8 cellular contexts compared by ENCODE assay signal in the genomic region with DNA sequence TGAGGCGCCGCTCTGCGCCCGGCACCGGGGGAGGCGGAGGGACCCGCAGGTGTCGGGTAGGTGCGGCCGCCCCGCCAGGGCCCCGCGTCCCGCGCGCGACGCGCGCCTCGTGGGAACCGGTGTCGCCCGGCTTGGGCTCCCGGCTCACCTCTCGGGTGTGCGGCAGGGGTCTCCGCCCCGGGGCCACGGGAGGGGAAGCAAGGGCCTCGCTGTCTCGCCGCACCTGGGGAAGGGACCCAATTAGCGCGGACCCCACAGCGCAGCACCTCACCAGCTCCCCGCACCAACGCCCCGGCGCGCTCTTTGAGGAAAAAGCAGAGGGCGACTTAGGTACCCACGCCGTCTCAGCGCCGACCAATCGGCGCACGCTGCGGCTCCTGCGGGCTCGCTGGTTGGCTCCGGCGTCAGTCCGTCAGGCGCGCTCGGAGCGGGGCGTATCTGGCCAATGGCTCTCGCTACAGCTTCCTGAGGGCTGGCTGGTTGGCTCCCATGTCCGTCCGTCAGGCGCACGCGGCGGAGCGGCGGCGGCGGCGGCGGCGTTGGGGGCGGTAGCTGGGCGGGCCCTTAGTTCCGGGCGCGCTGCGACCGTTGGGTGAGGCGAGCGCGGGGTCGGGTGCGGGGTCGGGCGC. TPM values are rescaled to one million over a fixed set of nuclear protein-coding genes. Genes with fewer than 3 reads are reported as not detected.
DNase-seq lines count a peak whose midpoint lies in the region; TF ChIP-seq lines count a peak whose summit lies in the region.

A gene with protein sequence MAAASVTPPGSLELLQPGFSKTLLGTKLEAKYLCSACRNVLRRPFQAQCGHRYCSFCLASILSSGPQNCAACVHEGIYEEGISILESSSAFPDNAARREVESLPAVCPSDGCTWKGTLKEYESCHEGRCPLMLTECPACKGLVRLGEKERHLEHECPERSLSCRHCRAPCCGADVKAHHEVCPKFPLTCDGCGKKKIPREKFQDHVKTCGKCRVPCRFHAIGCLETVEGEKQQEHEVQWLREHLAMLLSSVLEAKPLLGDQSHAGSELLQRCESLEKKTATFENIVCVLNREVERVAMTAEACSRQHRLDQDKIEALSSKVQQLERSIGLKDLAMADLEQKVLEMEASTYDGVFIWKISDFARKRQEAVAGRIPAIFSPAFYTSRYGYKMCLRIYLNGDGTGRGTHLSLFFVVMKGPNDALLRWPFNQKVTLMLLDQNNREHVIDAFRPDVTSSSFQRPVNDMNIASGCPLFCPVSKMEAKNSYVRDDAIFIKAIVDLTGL (plus strand): TSS at position 567 of the 629 bp plus-strand sequence. CDS start 12,225 bp downstream, outside the sequence.

- CTCF ChIA-PET in activated naive CD4-positive, alpha-beta T cell treated with anti-CD3 and anti-CD28 coated beads for 36 hours (lab: Charles Lee): no interaction called here

- H3K27ac Mint-ChIP-seq in HFFc6: peak within 1 kb of the TSS; percentile 77
- peak within 1 kb of the TSS; percentile 89 for H3K27ac Mint-ChIP-seq in activated naive CD4-positive, alpha-beta T cell treated with anti-CD3 and anti-CD28 coated beads for 36 hours

- intact Hi-C loops in activated naive CD4-positive, alpha-beta T cell treated with anti-CD3 and anti-CD28 coated beads for 36 hours (cut with micrococcal nuclease): loop anchor here (1.0 to 10.0 kb wide), 8 partner anchors 16 to 981 kb away; a partner anchor contains a TSS

- H3K36me3 Mint-ChIP-seq in HFFc6 (ENCODE audit: low read depth): no peaks in the 10 kb centered on the region
- peaks cover 19% of the 10 kb centered on the region for H3K36me3 Mint-ChIP-seq in activated naive CD4-positive, alpha-beta T cell treated with anti-CD3 and anti-CD28 coated beads for 36 hours (ENCODE audit: low read depth)

- H3K4me3 Mint-ChIP-seq in HFFc6: peak within 1 kb of the TSS; percentile 93
- peak within 1 kb of the TSS; percentile 98 for H3K4me3 Mint-ChIP-seq in activated naive CD4-positive, alpha-beta T cell treated with anti-CD3 and anti-CD28 coated beads for 36 hours

- DNase-seq in GM04504 (ENCODE audit: low read depth) (peak; percentile 98), HFFc6 (peak; percentile 100), NB4 (ENCODE audit: low read depth) (peak; percentile 99), SK-N-DZ (ENCODE audit: low spot score) (peak; percentile 98), germinal center (ENCODE audit: low spot score) (peak; percentile 100), non-pigmented ciliary epithelial cell (ENCODE audit: low read depth) (peak; percentile 97), superior temporal gyrus (ENCODE audit: extremely low spot score) (peak; percentile 98)
- peak; percentile 98 for DNase-seq in activated naive CD4-positive, alpha-beta T cell treated with anti-CD3 and anti-CD28 coated beads for 36 hours

- peak within 1 kb of the TSS; percentile 80 for H3K4me3 ChIP-seq in NB4 (ENCODE audit: low read depth, low read length)

- peaks cover 4% of the 10 kb centered on the region; the same call in 1 of the 2 replicates for H3K27me3 Mint-ChIP-seq in HFFc6 (ENCODE audit: insufficient read depth)
- no peaks in the 10 kb centered on the region for H3K27me3 Mint-ChIP-seq in activated naive CD4-positive, alpha-beta T cell treated with anti-CD3 and anti-CD28 coated beads for 36 hours (ENCODE audit: low read depth)

- TF ChIP-seq CTCF in HFFc6 (IDR thresholded peaks at IDR 0.05): no peak; the same call in 1 of the 2 replicates
- no peak for TF ChIP-seq CTCF in NB4 (IDR thresholded peaks at IDR 0.05; ENCODE audit: low read depth, low read length)

- H3K4me1 Mint-ChIP-seq in HFFc6 (ENCODE audit: low read depth): peaks cover 24% of the 10 kb centered on the region
- peaks cover 59% of the 10 kb centered on the region for H3K4me1 Mint-ChIP-seq in activated naive CD4-positive, alpha-beta T cell treated with anti-CD3 and anti-CD28 coated beads for 36 hours (ENCODE audit: low read depth)

- no peaks in the 10 kb centered on the region for H3K9me3 Mint-ChIP-seq in HFFc6
- no peaks in the 10 kb centered on the region for H3K9me3 Mint-ChIP-seq in activated naive CD4-positive, alpha-beta T cell treated with anti-CD3 and anti-CD28 coated beads for 36 hours

- TF ChIP-seq POLR2A in NB4 (IDR thresholded peaks at IDR 0.05; ENCODE audit: extremely low read depth, insufficient read length): peak; percentile 83

RNA-seq across cellular contexts. Expression of the gene that starts here (rescaled TPM):
- 10 to 100 TPM; 11.1 to 15.9 (median 13.6) TPM for total RNA-seq in HFFc6 (2021; fragmentation: NEBNext Ultra II Directional; extraction: Animal tissue kit (Norgen Biotek cat#: 25700))
- 37.1 and 39.3 TPM in 2 replicates for polyA plus RNA-seq in SK-N-DZ (2014; cell fraction: cytosol; rRNA removed)
- 55.2 and 61.2 TPM in 2 replicates for polyA plus RNA-seq in SK-N-DZ (2014; cell fraction: nucleus; rRNA removed)
- total RNA-seq in activated naive CD4-positive, alpha-beta T cell treated with anti-CD3 and anti-CD28 coated beads for 36 hours: 10 to 100 TPM; 39.7 to 41.8 TPM

Comparison
In these comparisons a context has a peak if more than half of its experiments do, and no peak if none do; other contexts are left out.
1. Peak in every context shown above with its lines: DNase-seq and H3K4me3 ChIP-seq.